8 cellular contexts compared by ENCODE assay signal in genomic region chr20:8156603-8157079, GRCh38. TPM values are rescaled to one million over a fixed set of nuclear protein-coding genes. Genes with fewer than 3 reads are reported as not detected.
A peak's percentile ranks its signal among the peaks of the same experiment; 100 is the strongest.
DNase-seq lines count a peak whose midpoint lies in the region; ATAC-seq and FAIRE-seq lines count a peak whose summit lies in the region.

No MANE protein-coding gene starts in this region.

- peak; percentile 53 for FAIRE-seq in GM18507 (lab: Jason Lieb, UNC)

- no peaks in the 10 kb centered on the region for H3K27me3 ChIP-seq in SJCRH30

- H3K27ac ChIP-seq in SJCRH30 (peak overlapping the region; percentile 31), mesodermal cell (ENCODE audit: low read depth, low read length, severe bottlenecking) (peak overlapping the region; percentile 53)

- H3K9me3 ChIP-seq in SJCRH30 (replicated peaks) = no peaks in the 10 kb centered on the region
- peaks cover 19% of the 10 kb centered on the region for H3K9me3 ChIP-seq in mesodermal cell (ENCODE audit: control insufficient read depth, low read length)

- H3K4me3 ChIP-seq in SJCRH30 = no peak overlapping the region
- H3K4me3 ChIP-seq in mesodermal cell (ENCODE audit: extremely low read depth, insufficient read depth, low read length, poor library complexity, severe bottlenecking) = no peak overlapping the region

- H3K36me3 ChIP-seq in SJCRH30 (no peaks in the 10 kb centered on the region), mesodermal cell (ENCODE audit: control insufficient read depth, insufficient read depth, low read length) (no peaks in the 10 kb centered on the region)

- ATAC-seq in HG02943 (IDR thresholded peaks at IDR 0.05; ENCODE audit: low read depth, unreplicated experiment) = peak; percentile 71

- H3K4me1 ChIP-seq in SJCRH30 (peaks cover 10% of the 10 kb centered on the region), mesodermal cell (ENCODE audit: control insufficient read depth, insufficient read depth, low read length, poor library complexity, severe bottlenecking) (peaks cover 9% of the 10 kb centered on the region)

- DNase-seq in GM18507 (ENCODE audit: extremely low spot score, insufficient read length, low read depth) (no peak), SJCRH30 (peak; percentile 15 to 50), HuH-7 (ENCODE audit: low spot score) (no peak), anterior cingulate cortex (lab: John Stamatoyannopoulos, UW) (no peak), NCI-H2227 treated with DMSO at 0.1 percent for 48 hours (lab: John Stamatoyannopoulos, UW) (no peak), ureter (ENCODE audit: low spot score) (no peak)

RNA-seq across cellular contexts. Expression of gene PLCB1, which starts 24.6 kb away (rescaled TPM):
- 11.0 and 13.4 TPM in 2 replicates for total RNA-seq in SJCRH30 (2014; rRNA removed; shearing (Covaris generic))
- polyA plus RNA-seq in mesodermal cell (2013, experiment 1 of 2) = 9.8 TPM
- 8.7 TPM for polyA plus RNA-seq in mesodermal cell (2013, experiment 2 of 2)
- total RNA-seq in ureter = 48.3 TPM

Comparison
In these comparisons a context has a peak if more than half of its experiments do, and no peak if none do; other contexts are left out.
1. DNase-seq: peak in SJCRH30 (2 of 2); none in GM18507 (single experiment), HuH-7 (single experiment), anterior cingulate cortex (0 of 58), NCI-H2227 treated with DMSO at 0.1 percent for 48 hours (single experiment) and ureter (single experiment).